In the genomic region with DNA sequence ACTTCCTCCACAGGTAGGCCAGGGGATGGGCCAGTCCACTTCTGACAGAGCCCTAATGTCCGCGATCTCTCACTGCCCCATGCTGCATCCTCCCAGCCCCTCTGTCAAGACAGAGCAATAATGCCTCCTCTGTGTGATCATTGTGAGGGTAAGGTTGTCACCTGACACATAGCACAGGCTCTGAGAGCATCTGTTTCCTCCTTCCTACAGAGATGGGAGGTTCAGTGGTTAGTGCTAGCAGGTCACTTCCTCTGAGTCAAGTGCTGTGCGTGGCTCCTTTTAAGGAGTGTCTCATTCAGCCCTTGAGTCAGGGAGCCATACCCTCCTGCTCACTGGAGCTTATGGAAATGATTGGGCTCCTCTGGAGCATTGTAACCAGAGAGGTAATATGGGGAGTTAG, we compare ENCODE assay signal across 2 cellular contexts.
A peak's percentile ranks its signal among the peaks of the same experiment; 100 is the strongest.
TF ChIP-seq lines count a peak whose summit lies in the region.

No MANE protein-coding gene starts in this region.

TF ChIP-seq in endothelial cell of umbilical vein, 7 proteins besides CTCF, POLR2A, EP300 and RAD21:
- TF ChIP-seq FOS (IDR thresholded peaks at IDR 0.05; ENCODE audit: borderline replicate concordance, insufficient read depth, low read length) = peak; percentile 12
- no peak for TF ChIP-seq GATA2 (IDR thresholded peaks at IDR 0.05; ENCODE audit: insufficient read depth, insufficient read length, low read depth, low read length)
- TF ChIP-seq, protein P1, sequence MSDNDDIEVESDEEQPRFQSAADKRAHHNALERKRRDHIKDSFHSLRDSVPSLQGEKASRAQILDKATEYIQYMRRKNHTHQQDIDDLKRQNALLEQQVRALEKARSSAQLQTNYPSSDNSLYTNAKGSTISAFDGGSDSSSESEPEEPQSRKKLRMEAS (IDR thresholded peaks at IDR 0.05; ENCODE audit: insufficient read depth, insufficient read length) = no peak
- no peak for TF ChIP-seq MYC (IDR thresholded peaks at IDR 0.05; ENCODE audit: low read depth, low read length)
- TF ChIP-seq POLR2AphosphoS5 (IDR thresholded peaks at IDR 0.05; ENCODE audit: insufficient read depth, low read depth, low read length) = no peak
- TF ChIP-seq EZH2 (IDR thresholded peaks at IDR 0.05; ENCODE audit: borderline replicate concordance, low read depth, low read length, severe bottlenecking) = no peak
- no peak for TF ChIP-seq JUN (IDR thresholded peaks at IDR 0.05; ENCODE audit: borderline replicate concordance, insufficient read depth, insufficient read length, low read depth)

TF ChIP-seq in GM23338, 12 proteins besides CTCF, POLR2A, EP300 and RAD21:
- no peak for TF ChIP-seq ZNF331 (CRISPR knock-in tag; IDR thresholded peaks at IDR 0.05; ENCODE audit: low read depth)
- no peak for TF ChIP-seq JUNB (IDR thresholded peaks at IDR 0.05; ENCODE audit: unreplicated experiment)
- no peak for TF ChIP-seq NANOG (IDR thresholded peaks at IDR 0.05; ENCODE audit: borderline replicate concordance)
- TF ChIP-seq, protein P2, sequence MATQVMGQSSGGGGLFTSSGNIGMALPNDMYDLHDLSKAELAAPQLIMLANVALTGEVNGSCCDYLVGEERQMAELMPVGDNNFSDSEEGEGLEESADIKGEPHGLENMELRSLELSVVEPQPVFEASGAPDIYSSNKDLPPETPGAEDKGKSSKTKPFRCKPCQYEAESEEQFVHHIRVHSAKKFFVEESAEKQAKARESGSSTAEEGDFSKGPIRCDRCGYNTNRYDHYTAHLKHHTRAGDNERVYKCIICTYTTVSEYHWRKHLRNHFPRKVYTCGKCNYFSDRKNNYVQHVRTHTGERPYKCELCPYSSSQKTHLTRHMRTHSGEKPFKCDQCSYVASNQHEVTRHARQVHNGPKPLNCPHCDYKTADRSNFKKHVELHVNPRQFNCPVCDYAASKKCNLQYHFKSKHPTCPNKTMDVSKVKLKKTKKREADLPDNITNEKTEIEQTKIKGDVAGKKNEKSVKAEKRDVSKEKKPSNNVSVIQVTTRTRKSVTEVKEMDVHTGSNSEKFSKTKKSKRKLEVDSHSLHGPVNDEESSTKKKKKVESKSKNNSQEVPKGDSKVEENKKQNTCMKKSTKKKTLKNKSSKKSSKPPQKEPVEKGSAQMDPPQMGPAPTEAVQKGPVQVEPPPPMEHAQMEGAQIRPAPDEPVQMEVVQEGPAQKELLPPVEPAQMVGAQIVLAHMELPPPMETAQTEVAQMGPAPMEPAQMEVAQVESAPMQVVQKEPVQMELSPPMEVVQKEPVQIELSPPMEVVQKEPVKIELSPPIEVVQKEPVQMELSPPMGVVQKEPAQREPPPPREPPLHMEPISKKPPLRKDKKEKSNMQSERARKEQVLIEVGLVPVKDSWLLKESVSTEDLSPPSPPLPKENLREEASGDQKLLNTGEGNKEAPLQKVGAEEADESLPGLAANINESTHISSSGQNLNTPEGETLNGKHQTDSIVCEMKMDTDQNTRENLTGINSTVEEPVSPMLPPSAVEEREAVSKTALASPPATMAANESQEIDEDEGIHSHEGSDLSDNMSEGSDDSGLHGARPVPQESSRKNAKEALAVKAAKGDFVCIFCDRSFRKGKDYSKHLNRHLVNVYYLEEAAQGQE (IDR thresholded peaks at IDR 0.05; ENCODE audit: unreplicated experiment) = no peak
